ENCODE assay signal across 25 cellular contexts in genomic region chr12:68878846-68879245, GRCh38. TPM values are rescaled to one million over a fixed set of nuclear protein-coding genes. Genes with fewer than 3 reads are reported as not detected.
"Had no signal": no experiment of that assay in that cellular context is flagged by ENCODE, and none has a peak within 500 bp of the region (broad histone marks: within the 10 kb centered on the region; RNA-seq: fewer than 3 reads in every experiment).

No MANE protein-coding gene starts in this region.

- H3K9me3 ChIP-seq: colonic mucosa, gastrocnemius medialis had no signal

- H3K4me1 ChIP-seq: colonic mucosa, esophagus muscularis mucosa, esophagus squamous epithelium, foreskin keratinocyte, gastrocnemius medialis, gastroesophageal sphincter had no signal

- DNase-seq: colonic mucosa; cortex of kidney; dermis blood vessel endothelial cell; dorsolateral prefrontal cortex; effector CD4-positive, alpha-beta T cell; effector CD8-positive, alpha-beta T cell; effector memory CD4-positive, alpha-beta T cell; effector memory CD8-positive, alpha-beta T cell; endodermal cell; erythroblast; esophagus squamous epithelium; foreskin fibroblast; foreskin keratinocyte; foreskin melanocyte; gastrocnemius medialis; glutamatergic neuron; head of caudate nucleus; heart left ventricle; heart right ventricle had no signal

- H3K27me3 ChIP-seq: colonic mucosa, dorsolateral prefrontal cortex, esophagus muscularis mucosa, esophagus squamous epithelium, gastrocnemius medialis, gastroesophageal sphincter, heart left ventricle, heart right ventricle, hepatocyte had no signal

- H3K36me3 ChIP-seq: colonic mucosa, esophagus squamous epithelium, gastrocnemius medialis, gastroesophageal sphincter had no signal

- H3K27ac ChIP-seq: colonic mucosa, coronary artery, epithelial cell of prostate, esophagus muscularis mucosa, esophagus squamous epithelium, foreskin keratinocyte, gastrocnemius medialis, gastroesophageal sphincter, heart left ventricle, heart right ventricle, hepatocyte had no signal

- H3K4me3 ChIP-seq: colonic mucosa, coronary artery, dorsolateral prefrontal cortex, esophagus muscularis mucosa, esophagus squamous epithelium, gastrocnemius medialis, gastroesophageal sphincter, heart left ventricle, heart right ventricle, hepatocyte had no signal

RNA-seq across cellular contexts. Expression of gene CPM, which starts 54.1 kb away (rescaled TPM):
- total RNA-seq: endothelial cell of umbilical vein had no signal
- polyA plus RNA-seq: endothelial cell of umbilical vein had no signal
